1 cellular context compared by ENCODE assay signal in genomic region chr7:101865031-101865824, GRCh38.
TF ChIP-seq lines count a peak whose summit lies in the region.

No MANE protein-coding gene starts in this region.

TF ChIP-seq in HepG2, 621 proteins besides CTCF, POLR2A, EP300 and RAD21 (continued from another document):
- TF ChIP-seq PHF20 (CRISPR knock-in tag; IDR thresholded peaks at IDR 0.05) (no peak), ZNF770 (CRISPR knock-in tag; IDR thresholded peaks at IDR 0.05) (0 out of 2 replicates have a peak, but pooled peaks have one; percentile 14), ZNF580 (CRISPR knock-in tag; IDR thresholded peaks at IDR 0.05; ENCODE audit: borderline replicate concordance, low read depth) (no peak), SAP130 (CRISPR knock-in tag; IDR thresholded peaks at IDR 0.05; ENCODE audit: low read depth) (peak; percentile 22; the same call in 1 of the 2 replicates), SALL1 (CRISPR knock-in tag; IDR thresholded peaks at IDR 0.05) (peak; percentile 32; the same call in 1 of the 2 replicates), POLR2AphosphoS2 (IDR thresholded peaks at IDR 0.05; ENCODE audit: low read depth, low read length) (no peak), JARID2 (CRISPR knock-in tag; IDR thresholded peaks at IDR 0.05; ENCODE audit: insufficient replicate concordance) (no peak), STAT6 (CRISPR knock-in tag; IDR thresholded peaks at IDR 0.05; ENCODE audit: borderline replicate concordance) (no peak), NRL (CRISPR knock-in tag; IDR thresholded peaks at IDR 0.05; ENCODE audit: borderline replicate concordance) (no peak), ZBTB33 (CRISPR knock-in tag; IDR thresholded peaks at IDR 0.05) (peak; percentile 91), SNAPC5 (CRISPR knock-in tag; IDR thresholded peaks at IDR 0.05; ENCODE audit: borderline replicate concordance) (no peak), PAXIP1 (CRISPR knock-in tag; conservative IDR thresholded peaks at IDR 0.05) (0 out of 2 replicates have a peak, but pooled peaks have one; percentile 33), HNF4A (CRISPR knock-in tag; IDR thresholded peaks at IDR 0.05) (peak; percentile 64), ZBTB38 (CRISPR knock-in tag; IDR thresholded peaks at IDR 0.05) (peak; percentile 72), SOX5 (CRISPR knock-in tag; IDR thresholded peaks at IDR 0.05; ENCODE audit: borderline replicate concordance) (0 out of 2 replicates have a peak, but pooled peaks have one; percentile 22), HNF4G (IDR thresholded peaks at IDR 0.05; ENCODE audit: borderline replicate concordance, low read depth, low read length) (peak; percentile 44; the same call in 1 of the 2 replicates), HNF4G (CRISPR knock-in tag; IDR thresholded peaks at IDR 0.05; ENCODE audit: borderline replicate concordance, low read depth) (no peak)
